ENCODE assay signal across 9 cellular contexts in genomic region chr15:36831125-36831914, GRCh38.
DNase-seq lines count a peak whose midpoint lies in the region; ATAC-seq, FAIRE-seq and TF ChIP-seq lines count a peak whose summit lies in the region.
"Had no signal": no experiment of that assay in that cellular context is flagged by ENCODE, and none has a peak within 500 bp of the region (broad histone marks: within the 10 kb centered on the region; RNA-seq: fewer than 3 reads in every experiment).

No MANE protein-coding gene starts in this region.

- no peaks in the 10 kb centered on the region for H3K27me3 Mint-ChIP-seq in activated T-cell treated with anti-CD3 and anti-CD28 coated beads, Interleukin-2, amount 50 U/mL, for 4 hours (ENCODE audit: low read depth)

- no peaks in the 10 kb centered on the region for H3K79me2 ChIP-seq in GM23248 (ENCODE audit: insufficient read depth)
- H3K79me2 ChIP-seq in keratinocyte (ENCODE audit: control insufficient read depth, insufficient read depth, low read length), result no peaks in the 10 kb centered on the region

- peaks cover 22% of the 10 kb centered on the region for H3F3A ChIP-seq in GM23248 (ENCODE audit: insufficient read depth)

- TF ChIP-seq POLR2A in testis (IDR thresholded peaks at IDR 0.05), result no peak

- peak; percentile 99 for ATAC-seq in GM18511 (IDR thresholded peaks at IDR 0.05; ENCODE audit: unreplicated experiment)
- ATAC-seq in HG03571 (IDR thresholded peaks at IDR 0.05; ENCODE audit: unreplicated experiment), result peak; percentile 99
- no peak for ATAC-seq in activated T-cell treated with anti-CD3 and anti-CD28 coated beads, Interleukin-2, amount 50 U/mL, for 4 hours
- ATAC-seq: Panc1 had no signal

- H3K9ac ChIP-seq in GM23248 (peak overlapping the region; percentile 53), keratinocyte (ENCODE audit: control insufficient read depth, extremely low read depth, insufficient read depth, low read length) (no peak overlapping the region)

- peak; percentile 5 for FAIRE-seq in keratinocyte (lab: Jason Lieb, UNC)

- H3K27ac ChIP-seq in GM23248 (peak overlapping the region; percentile 86), keratinocyte (ENCODE audit: control insufficient read depth, insufficient read depth, low read length) (no peak overlapping the region), testis (no peak overlapping the region)

- H3K4me3 ChIP-seq in GM23248 (peak overlapping the region; percentile 19), keratinocyte (ENCODE audit: control insufficient read depth in 2 of 3, extremely low read depth in 1 of 3, insufficient read depth in 2 of 3, low read depth in 1 of 3, low read length in 3 of 3) (no peak overlapping the region), testis (no peak overlapping the region)

- intact Hi-C loops in testis (cut with DNase I; ENCODE audit: low total_unique reads), result no loop called here

- peak; percentile 95 for DNase-seq in GM23248
- DNase-seq in keratinocyte (ENCODE audit: low read depth, low spot score), result peak; percentile 58
- DNase-seq in testis, result no peak
- DNase-seq in activated T-cell treated with anti-CD3 and anti-CD28 coated beads, Interleukin-2, amount 50 U/mL, for 4 hours, result no peak
- no peak for DNase-seq in activated T-cell treated with anti-CD3 and anti-CD28 coated beads for 4 hours
- DNase-seq in COR-L47 (lab: John Stamatoyannopoulos, UW), result no peak

- H4K20me1 ChIP-seq in GM23248 (ENCODE audit: insufficient read depth), result no peaks in the 10 kb centered on the region
- no peaks in the 10 kb centered on the region for H4K20me1 ChIP-seq in keratinocyte (ENCODE audit: control insufficient read depth, extremely low read depth, insufficient read depth, low read length)

- H2AFZ ChIP-seq in GM23248 (0 out of 2 replicates have a peak overlapping the region, but pooled peaks have one; percentile 19), keratinocyte (ENCODE audit: control insufficient read depth, low read length) (no peak overlapping the region)

- H3K36me3 ChIP-seq in GM23248 (ENCODE audit: low read depth) (no peaks in the 10 kb centered on the region), keratinocyte (ENCODE audit: control insufficient read depth in 2 of 2, extremely low read depth in 1 of 2, insufficient read depth in 2 of 2, low read length in 2 of 2) (no peaks in the 10 kb centered on the region), testis (ENCODE audit: low read depth, missing control alignments) (no peaks in the 10 kb centered on the region)

- peak overlapping the region; percentile 59 for H3K4me2 ChIP-seq in GM23248 (ENCODE audit: unreplicated experiment)
- peak overlapping the region; percentile 39 for H3K4me2 ChIP-seq in keratinocyte (ENCODE audit: control insufficient read depth, extremely low read depth, insufficient read depth, low read depth, low read length)

- H3K4me1 ChIP-seq in GM23248 (ENCODE audit: insufficient read depth), result peaks cover 34% of the 10 kb centered on the region
- H3K4me1 ChIP-seq in keratinocyte (ENCODE audit: control insufficient read depth, extremely low read depth, insufficient read depth, low read length), result peaks cover 7% of the 10 kb centered on the region
- no peaks in the 10 kb centered on the region for H3K4me1 ChIP-seq in testis

- in situ Hi-C loops in GM23248 (cut with MboI), result no loop called here

- H3K9me2 ChIP-seq in GM23248 (ENCODE audit: insufficient read depth), result no peaks in the 10 kb centered on the region

- H3K4me3 Mint-ChIP-seq in activated T-cell treated with anti-CD3 and anti-CD28 coated beads, Interleukin-2, amount 50 U/mL, for 4 hours, result no peak overlapping the region

- no peaks in the 10 kb centered on the region for H3K4me1 Mint-ChIP-seq in activated T-cell treated with anti-CD3 and anti-CD28 coated beads, Interleukin-2, amount 50 U/mL, for 4 hours (ENCODE audit: low read depth)

- no peaks in the 10 kb centered on the region for H3K9me3 Mint-ChIP-seq in activated T-cell treated with anti-CD3 and anti-CD28 coated beads, Interleukin-2, amount 50 U/mL, for 4 hours

- no peaks in the 10 kb centered on the region for H3K36me3 Mint-ChIP-seq in activated T-cell treated with anti-CD3 and anti-CD28 coated beads, Interleukin-2, amount 50 U/mL, for 4 hours (ENCODE audit: insufficient read depth)

- no peaks in the 10 kb centered on the region for H3K9me1 ChIP-seq in keratinocyte (ENCODE audit: control insufficient read depth, extremely low read depth, insufficient read depth, low read length)

- dilution Hi-C loops in keratinocyte (cut with MboI; ENCODE audit: extremely low pct_ligation_motif_present, low sequenced_read_pairs), result no loop called here

- 7 to 8% methylated on average over 2 of the region's 2 CpGs for WGBS in GM23248 (ENCODE audit: low coverage in 1 of 2, low lambda C conversion rate in 2 of 2, missing lambda C conversion rate in 2 of 2), 2 experiments
- 86 to 94% methylated on average over 2 of the region's 2 CpGs for WGBS in testis, 2 donors

- TF ChIP-seq CTCF in keratinocyte (optimal IDR thresholded peaks at IDR 0.05 in 1 of 3, IDR thresholded peaks at IDR 0.05 in 1 of 3, conservative IDR thresholded peaks at IDR 0.05 in 1 of 3; ENCODE audit: extremely low read depth in 1 of 3, insufficient read depth in 2 of 3, low read length in 3 of 3) (no peak), testis (IDR thresholded peaks at IDR 0.05) (no peak)

- H3K27me3 ChIP-seq in GM23248 (replicated peaks; ENCODE audit: insufficient read depth) (no peaks in the 10 kb centered on the region), keratinocyte (ENCODE audit: control insufficient read depth, extremely low read depth, insufficient read depth, low read length) (no peaks in the 10 kb centered on the region), testis (no peaks in the 10 kb centered on the region)

- H3K9me3 ChIP-seq in GM23248 (ENCODE audit: low read depth) (no peaks in the 10 kb centered on the region), keratinocyte (ENCODE audit: control insufficient read depth, low read depth, low read length) (no peaks in the 10 kb centered on the region), testis (no peaks in the 10 kb centered on the region)

Comparison
In these comparisons a context has a peak if more than half of its experiments do, and no peak if none do; other contexts are left out.
1. ATAC-seq: peak in GM18511 (single experiment) and HG03571 (single experiment); none in activated T-cell treated with anti-CD3 and anti-CD28 coated beads, Interleukin-2, amount 50 U/mL, for 4 hours (0 of 2).
2. DNase-seq: peak in GM23248 (single experiment) and keratinocyte (single experiment); none in testis (single experiment), activated T-cell treated with anti-CD3 and anti-CD28 coated beads, Interleukin-2, amount 50 U/mL, for 4 hours (single experiment), activated T-cell treated with anti-CD3 and anti-CD28 coated beads for 4 hours (single experiment) and COR-L47 (single experiment).